33 cellular contexts compared by ENCODE assay signal in genomic region chr1:173140733-173141132, GRCh38.
"Had no signal": no experiment of that assay in that cellular context is flagged by ENCODE, and none has a peak within 500 bp of the region (broad histone marks: within the 10 kb centered on the region; RNA-seq: fewer than 3 reads in every experiment).

No MANE protein-coding gene starts in this region.

- H3K4me3 ChIP-seq: adrenal gland, body of pancreas, breast epithelium had no signal

- H3K27me3 ChIP-seq: adrenal gland, body of pancreas, brain microvascular endothelial cell, breast epithelium had no signal

- DNase-seq: activated B cell treated with CpG ODN at 0.5 μM for 24 hours; activated CD4-positive, alpha-beta memory T cell treated with anti-CD3 and anti-CD28 coated beads for 36 hours; activated CD4-positive, alpha-beta T cell treated with anti-CD3 and anti-CD28 coated beads for 4 hours; activated CD4-positive, alpha-beta T cell treated with anti-CD3 and anti-CD28 coated beads, Interleukin-2, amount 10 ng/mL, durations not matched to agents 24 days and 14 days; activated CD4-positive, alpha-beta T cell treated with anti-CD3 and anti-CD28 coated beads, Interleukin-2, amount 50 U/mL, for 1 hour; activated CD4-positive, alpha-beta T cell treated with anti-CD3 and anti-CD28 coated beads, Interleukin-2, amount 50 U/mL, for 4 hours; activated CD4-positive, CD25-positive, alpha-beta regulatory T cell treated with anti-CD3 and anti-CD28 coated beads, Interleukin-2, amount 50 U/mL, for 72 hours; activated CD8-positive, alpha-beta memory T cell treated with anti-CD3 and anti-CD28 coated beads, Interleukin-2, amount 50 U/mL, for 4 hours; activated CD8-positive, alpha-beta T cell treated with anti-CD3 and anti-CD28 coated beads for 36 hours; activated effector memory CD4-positive, alpha-beta T cell treated with anti-CD3 and anti-CD28 coated beads, Interleukin-2, amount 50 U/mL, for 16 hours; activated gamma-delta T cell treated with Interleukin-2 at 50 U/mL for 16 hours; activated naive CD4-positive, alpha-beta T cell; activated naive CD4-positive, alpha-beta T cell treated with anti-CD3 and anti-CD28 coated beads for 36 hours; activated naive CD4-positive, alpha-beta T cell treated with anti-CD3 and anti-CD28 coated beads, Interleukin-2, amount 50 U/mL, for 16 hours; activated naive CD8-positive, alpha-beta T cell treated with anti-CD3 and anti-CD28 coated beads for 36 hours; activated T-cell treated with anti-CD3 and anti-CD28 coated beads for 4 hours; activated T-cell treated with anti-CD3 and anti-CD28 coated beads, Interleukin-2, amount 50 U/mL, for 1 hour; activated T-cell treated with anti-CD3 and anti-CD28 coated beads, Interleukin-2, amount 50 U/mL, for 4 hours; activated T-cell treated with anti-CD3 and anti-CD28 coated beads, Interleukin-2, amount 50 U/mL, for 72 hours; adrenal gland; amniotic stem cell; aorta; body of pancreas; brain microvascular endothelial cell; central memory CD4-positive, alpha-beta T cell; T-helper 2 cell; T-helper 9 cell had no signal

- FAIRE-seq: colon, TTC549 had no signal

- H3K4me1 ChIP-seq: adrenal gland, body of pancreas, breast epithelium had no signal

- H3K27ac ChIP-seq: adrenal gland, body of pancreas, brain microvascular endothelial cell, breast epithelium, VCaP had no signal

- H3K36me3 ChIP-seq: adrenal gland, brain microvascular endothelial cell, breast epithelium had no signal

- ATAC-seq: activated CD8-positive, alpha-beta T cell treated with anti-CD3 and anti-CD28 coated beads for 36 hours; activated naive CD4-positive, alpha-beta T cell treated with anti-CD3 and anti-CD28 coated beads, Interleukin-2, amount 50 U/mL, for 72 hours; activated T-cell treated with anti-CD3 and anti-CD28 coated beads, Interleukin-2, amount 50 U/mL, for 4 hours; activated T-cell treated with anti-CD3 and anti-CD28 coated beads, Interleukin-2, amount 50 U/mL, for 72 hours; activated T-helper 17 cell treated with anti-CD3 and anti-CD28 coated beads, Interleukin-2, amount 50 U/mL, for 72 hours; body of pancreas had no signal

- H3K9me3 ChIP-seq: adrenal gland had no signal
